ENCODE assay signal across 1 cellular context in the genomic region with DNA sequence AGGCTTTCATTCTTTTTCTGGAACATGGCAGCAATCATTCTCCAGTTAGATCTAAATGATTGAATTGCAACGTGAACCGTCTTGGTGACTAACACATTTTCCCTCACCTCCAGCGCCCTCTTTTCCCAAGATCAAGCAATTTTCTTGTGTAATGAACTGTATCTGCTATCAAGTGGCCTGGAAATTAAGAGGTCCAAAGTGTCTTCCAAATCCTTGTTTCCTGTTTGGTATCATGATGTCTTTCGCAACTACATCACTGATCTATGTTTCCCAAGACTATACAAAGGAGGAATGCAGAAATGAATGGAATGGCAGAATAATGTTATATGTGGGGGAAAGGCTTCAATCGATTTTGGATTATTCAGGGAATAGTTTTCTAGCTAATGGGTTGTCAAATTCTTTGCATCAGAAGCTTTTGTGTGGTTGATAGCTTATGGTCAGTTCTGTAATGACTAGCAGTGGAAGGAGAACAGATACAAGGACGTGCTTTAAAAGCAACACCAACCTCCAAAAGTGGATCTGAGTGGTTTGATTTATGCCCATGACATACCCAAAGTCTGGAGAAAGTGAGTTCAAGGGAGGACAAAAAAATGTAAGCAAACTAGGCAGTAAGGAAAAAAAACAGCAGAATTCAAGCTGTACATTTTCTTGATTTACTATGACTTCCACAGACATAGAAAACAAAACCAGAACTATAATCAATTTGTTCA.
TF ChIP-seq lines count a peak whose summit lies in the region.

No MANE protein-coding gene starts in this region.

TF ChIP-seq in H1, 55 proteins besides CTCF, POLR2A, EP300 and RAD21:
- no peak for TF ChIP-seq SAP30 (IDR thresholded peaks at IDR 0.05; ENCODE audit: insufficient read depth, insufficient replicate concordance, low read length)
- TF ChIP-seq, protein P1, sequence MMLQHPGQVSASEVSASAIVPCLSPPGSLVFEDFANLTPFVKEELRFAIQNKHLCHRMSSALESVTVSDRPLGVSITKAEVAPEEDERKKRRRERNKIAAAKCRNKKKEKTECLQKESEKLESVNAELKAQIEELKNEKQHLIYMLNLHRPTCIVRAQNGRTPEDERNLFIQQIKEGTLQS (IDR thresholded peaks at IDR 0.05; ENCODE audit: insufficient read depth, low read depth, low read length): no peak
- TF ChIP-seq BRCA1 (IDR thresholded peaks at IDR 0.05; ENCODE audit: low read depth, low read length): no peak
- TF ChIP-seq, protein P2, sequence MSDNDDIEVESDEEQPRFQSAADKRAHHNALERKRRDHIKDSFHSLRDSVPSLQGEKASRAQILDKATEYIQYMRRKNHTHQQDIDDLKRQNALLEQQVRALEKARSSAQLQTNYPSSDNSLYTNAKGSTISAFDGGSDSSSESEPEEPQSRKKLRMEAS (IDR thresholded peaks at IDR 0.05): no peak
- TF ChIP-seq CEBPB (IDR thresholded peaks at IDR 0.05; ENCODE audit: low read depth, low read length): no peak
- TF ChIP-seq SIRT6 (IDR thresholded peaks at IDR 0.05; ENCODE audit: low read length): no peak
- TF ChIP-seq TBP (IDR thresholded peaks at IDR 0.05; ENCODE audit: low read depth, low read length): no peak
- no peak for TF ChIP-seq GABPA (IDR thresholded peaks at IDR 0.05; ENCODE audit: borderline replicate concordance, insufficient read depth, low read length)
- no peak for TF ChIP-seq RFX5 (IDR thresholded peaks at IDR 0.05; ENCODE audit: borderline replicate concordance, low read depth, low read length)
- no peak for TF ChIP-seq SUZ12 (IDR thresholded peaks at IDR 0.05; ENCODE audit: low read length)
